Comparison of ENCODE assay signal across 13 cellular contexts in genomic region chr5:43570487-43571158, GRCh38.
"Had no signal": no experiment of that assay in that cellular context is flagged by ENCODE, and none has a peak within 500 bp of the region (broad histone marks: within the 10 kb centered on the region; RNA-seq: fewer than 3 reads in every experiment).

No MANE protein-coding gene starts in this region.

- FAIRE-seq: bronchial epithelial cell, colon, endothelial cell of umbilical vein had no signal

- H3K27me3 ChIP-seq: suprapubic skin had no signal

- H3K36me3 ChIP-seq: suprapubic skin had no signal

- DNase-seq: activated CD4-positive, alpha-beta memory T cell treated with anti-CD3 and anti-CD28 coated beads, Interleukin-2, amount 10 ng/mL, durations not matched to agents 7 days and 5 days; activated CD4-positive, alpha-beta T cell treated with anti-CD3 and anti-CD28 coated beads for 36 hours; activated gamma-delta T cell; activated T-cell treated with anti-CD3 and anti-CD28 coated beads, Interleukin-2, amount 50 U/mL, for 48 hours; effector CD4-positive, alpha-beta T cell; immature natural killer cell; stimulated activated CD4-positive, alpha-beta T cell treated with anti-CD3 and anti-CD28 coated beads, Interleukin-12 subunit alpha, Interleukin-12 subunit beta, amount 100 ng/mL, for 4 hours; stimulated activated naive CD4-positive, alpha-beta T cell; T-helper 9 cell had no signal

- H3K9me3 ChIP-seq: suprapubic skin had no signal

- H3K4me3 ChIP-seq: suprapubic skin had no signal

- ATAC-seq: activated CD4-positive, alpha-beta T cell treated with anti-CD3 and anti-CD28 coated beads for 36 hours had no signal

- H3K27ac ChIP-seq: suprapubic skin had no signal
